1 cellular context compared by ENCODE assay signal in genomic region chr13:32454886-32455593, GRCh38.
TF ChIP-seq lines count a peak whose summit lies in the region.

No MANE protein-coding gene starts in this region.

TF ChIP-seq in HepG2, 621 proteins besides CTCF, POLR2A, EP300 and RAD21 (continued from another document and continues in another):
- TF ChIP-seq SP2 (CRISPR knock-in tag; IDR thresholded peaks at IDR 0.05), result no peak
- TF ChIP-seq ZFP36L1 (CRISPR knock-in tag; IDR thresholded peaks at IDR 0.05), result 0 out of 2 replicates have a peak, but pooled peaks have one; percentile 42
- no peak for TF ChIP-seq GLI4 (CRISPR knock-in tag; IDR thresholded peaks at IDR 0.05; ENCODE audit: borderline replicate concordance)
- peak; percentile 27; the same call in 1 of the 2 replicates for TF ChIP-seq ETV5 (CRISPR knock-in tag; IDR thresholded peaks at IDR 0.05; ENCODE audit: borderline replicate concordance)
- no peak for TF ChIP-seq RARA (CRISPR knock-in tag; IDR thresholded peaks at IDR 0.05)
- no peak for TF ChIP-seq ZNF530 (CRISPR knock-in tag; IDR thresholded peaks at IDR 0.05; ENCODE audit: low read depth)
- no peak for TF ChIP-seq ELK4 (CRISPR knock-in tag; IDR thresholded peaks at IDR 0.05; ENCODE audit: borderline replicate concordance)
- no peak for TF ChIP-seq MAF1 (CRISPR knock-in tag; IDR thresholded peaks at IDR 0.05; ENCODE audit: borderline replicate concordance)
- TF ChIP-seq HNF4G (IDR thresholded peaks at IDR 0.05; ENCODE audit: borderline replicate concordance, low read depth, low read length), result no peak
- no peak for TF ChIP-seq HNF4G (CRISPR knock-in tag; IDR thresholded peaks at IDR 0.05; ENCODE audit: borderline replicate concordance, low read depth)
- TF ChIP-seq, protein P1, sequence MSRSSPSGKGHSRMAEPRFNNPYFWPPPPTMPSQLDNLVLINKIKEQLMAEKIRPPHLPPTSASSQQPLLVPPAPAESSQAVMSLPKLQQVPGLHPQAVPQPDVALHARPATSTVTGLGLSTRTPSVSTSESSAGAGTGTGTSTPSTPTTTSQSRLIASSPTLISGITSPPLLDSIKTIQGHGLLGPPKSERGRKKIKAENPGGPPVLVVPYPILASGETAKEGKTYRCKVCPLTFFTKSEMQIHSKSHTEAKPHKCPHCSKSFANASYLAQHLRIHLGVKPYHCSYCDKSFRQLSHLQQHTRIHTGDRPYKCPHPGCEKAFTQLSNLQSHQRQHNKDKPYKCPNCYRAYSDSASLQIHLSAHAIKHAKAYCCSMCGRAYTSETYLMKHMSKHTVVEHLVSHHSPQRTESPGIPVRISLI (CRISPR knock-in tag; IDR thresholded peaks at IDR 0.05; ENCODE audit: borderline replicate concordance), result 0 out of 2 replicates have a peak, but pooled peaks have one; percentile 28
- no peak for TF ChIP-seq CBFB (CRISPR knock-in tag; IDR thresholded peaks at IDR 0.05)
- no peak for TF ChIP-seq MLLT10 (CRISPR knock-in tag; IDR thresholded peaks at IDR 0.05)
- TF ChIP-seq HCFC1 (IDR thresholded peaks at IDR 0.05; ENCODE audit: low read depth, low read length), result no peak
- TF ChIP-seq FOXA3 (CRISPR knock-in tag; IDR thresholded peaks at IDR 0.05), result no peak
- peak; percentile 38; the same call in 1 of the 2 replicates for TF ChIP-seq BCL6 (CRISPR knock-in tag; IDR thresholded peaks at IDR 0.05)
- TF ChIP-seq, protein P2, sequence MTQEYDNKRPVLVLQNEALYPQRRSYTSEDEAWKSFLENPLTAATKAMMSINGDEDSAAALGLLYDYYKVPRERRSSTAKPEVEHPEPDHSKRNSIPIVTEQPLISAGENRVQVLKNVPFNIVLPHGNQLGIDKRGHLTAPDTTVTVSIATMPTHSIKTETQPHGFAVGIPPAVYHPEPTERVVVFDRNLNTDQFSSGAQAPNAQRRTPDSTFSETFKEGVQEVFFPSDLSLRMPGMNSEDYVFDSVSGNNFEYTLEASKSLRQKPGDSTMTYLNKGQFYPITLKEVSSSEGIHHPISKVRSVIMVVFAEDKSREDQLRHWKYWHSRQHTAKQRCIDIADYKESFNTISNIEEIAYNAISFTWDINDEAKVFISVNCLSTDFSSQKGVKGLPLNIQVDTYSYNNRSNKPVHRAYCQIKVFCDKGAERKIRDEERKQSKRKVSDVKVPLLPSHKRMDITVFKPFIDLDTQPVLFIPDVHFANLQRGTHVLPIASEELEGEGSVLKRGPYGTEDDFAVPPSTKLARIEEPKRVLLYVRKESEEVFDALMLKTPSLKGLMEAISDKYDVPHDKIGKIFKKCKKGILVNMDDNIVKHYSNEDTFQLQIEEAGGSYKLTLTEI (CRISPR knock-in tag; conservative IDR thresholded peaks at IDR 0.05), result no peak
- no peak for TF ChIP-seq ARNT (IDR thresholded peaks at IDR 0.05)
- no peak for TF ChIP-seq MED13 (CRISPR knock-in tag; IDR thresholded peaks at IDR 0.05)
- TF ChIP-seq, protein P3, sequence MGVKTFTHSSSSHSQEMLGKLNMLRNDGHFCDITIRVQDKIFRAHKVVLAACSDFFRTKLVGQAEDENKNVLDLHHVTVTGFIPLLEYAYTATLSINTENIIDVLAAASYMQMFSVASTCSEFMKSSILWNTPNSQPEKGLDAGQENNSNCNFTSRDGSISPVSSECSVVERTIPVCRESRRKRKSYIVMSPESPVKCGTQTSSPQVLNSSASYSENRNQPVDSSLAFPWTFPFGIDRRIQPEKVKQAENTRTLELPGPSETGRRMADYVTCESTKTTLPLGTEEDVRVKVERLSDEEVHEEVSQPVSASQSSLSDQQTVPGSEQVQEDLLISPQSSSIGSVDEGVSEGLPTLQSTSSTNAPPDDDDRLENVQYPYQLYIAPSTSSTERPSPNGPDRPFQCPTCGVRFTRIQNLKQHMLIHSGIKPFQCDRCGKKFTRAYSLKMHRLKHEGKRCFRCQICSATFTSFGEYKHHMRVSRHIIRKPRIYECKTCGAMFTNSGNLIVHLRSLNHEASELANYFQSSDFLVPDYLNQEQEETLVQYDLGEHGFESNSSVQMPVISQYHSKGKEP (CRISPR knock-in tag; IDR thresholded peaks at IDR 0.05), result no peak
- no peak for TF ChIP-seq CHD4 (IDR thresholded peaks at IDR 0.05; ENCODE audit: borderline replicate concordance, low read length)
- no peak for TF ChIP-seq JARID2 (CRISPR knock-in tag; IDR thresholded peaks at IDR 0.05; ENCODE audit: insufficient replicate concordance)
- no peak for TF ChIP-seq IKZF1 (IDR thresholded peaks at IDR 0.05)
- no peak for TF ChIP-seq HMG20B (CRISPR knock-in tag; conservative IDR thresholded peaks at IDR 0.05)
- no peak for TF ChIP-seq MBNL3 (CRISPR knock-in tag; conservative IDR thresholded peaks at IDR 0.05)
- TF ChIP-seq ZMYM2 (CRISPR knock-in tag; IDR thresholded peaks at IDR 0.05), result peak; percentile 89
- 0 out of 2 replicates have a peak, but pooled peaks have one; percentile 39 for TF ChIP-seq ZBTB20 (CRISPR knock-in tag; IDR thresholded peaks at IDR 0.05; ENCODE audit: borderline replicate concordance, low read depth)
- TF ChIP-seq, protein P4, sequence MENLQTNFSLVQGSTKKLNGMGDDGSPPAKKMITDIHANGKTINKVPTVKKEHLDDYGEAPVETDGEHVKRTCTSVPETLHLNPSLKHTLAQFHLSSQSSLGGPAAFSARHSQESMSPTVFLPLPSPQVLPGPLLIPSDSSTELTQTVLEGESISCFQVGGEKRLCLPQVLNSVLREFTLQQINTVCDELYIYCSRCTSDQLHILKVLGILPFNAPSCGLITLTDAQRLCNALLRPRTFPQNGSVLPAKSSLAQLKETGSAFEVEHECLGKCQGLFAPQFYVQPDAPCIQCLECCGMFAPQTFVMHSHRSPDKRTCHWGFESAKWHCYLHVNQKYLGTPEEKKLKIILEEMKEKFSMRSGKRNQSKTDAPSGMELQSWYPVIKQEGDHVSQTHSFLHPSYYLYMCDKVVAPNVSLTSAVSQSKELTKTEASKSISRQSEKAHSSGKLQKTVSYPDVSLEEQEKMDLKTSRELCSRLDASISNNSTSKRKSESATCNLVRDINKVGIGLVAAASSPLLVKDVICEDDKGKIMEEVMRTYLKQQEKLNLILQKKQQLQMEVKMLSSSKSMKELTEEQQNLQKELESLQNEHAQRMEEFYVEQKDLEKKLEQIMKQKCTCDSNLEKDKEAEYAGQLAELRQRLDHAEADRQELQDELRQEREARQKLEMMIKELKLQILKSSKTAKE (CRISPR knock-in tag; IDR thresholded peaks at IDR 0.05; ENCODE audit: borderline replicate concordance), result 0 out of 2 replicates have a peak, but pooled peaks have one; percentile 11
- no peak for TF ChIP-seq REXO4 (CRISPR knock-in tag; IDR thresholded peaks at IDR 0.05; ENCODE audit: borderline replicate concordance)
- no peak for TF ChIP-seq ZNF773 (CRISPR knock-in tag; IDR thresholded peaks at IDR 0.05; ENCODE audit: borderline replicate concordance)
- peak; percentile 68 for TF ChIP-seq HIC2 (CRISPR knock-in tag; IDR thresholded peaks at IDR 0.05; ENCODE audit: low read depth)
- TF ChIP-seq RFX1 (IDR thresholded peaks at IDR 0.05), result no peak
- TF ChIP-seq MYNN (CRISPR knock-in tag; IDR thresholded peaks at IDR 0.05; ENCODE audit: low read depth), result no peak
- no peak for TF ChIP-seq PAWR (CRISPR knock-in tag; IDR thresholded peaks at IDR 0.05; ENCODE audit: borderline replicate concordance)
- TF ChIP-seq, protein P5, sequence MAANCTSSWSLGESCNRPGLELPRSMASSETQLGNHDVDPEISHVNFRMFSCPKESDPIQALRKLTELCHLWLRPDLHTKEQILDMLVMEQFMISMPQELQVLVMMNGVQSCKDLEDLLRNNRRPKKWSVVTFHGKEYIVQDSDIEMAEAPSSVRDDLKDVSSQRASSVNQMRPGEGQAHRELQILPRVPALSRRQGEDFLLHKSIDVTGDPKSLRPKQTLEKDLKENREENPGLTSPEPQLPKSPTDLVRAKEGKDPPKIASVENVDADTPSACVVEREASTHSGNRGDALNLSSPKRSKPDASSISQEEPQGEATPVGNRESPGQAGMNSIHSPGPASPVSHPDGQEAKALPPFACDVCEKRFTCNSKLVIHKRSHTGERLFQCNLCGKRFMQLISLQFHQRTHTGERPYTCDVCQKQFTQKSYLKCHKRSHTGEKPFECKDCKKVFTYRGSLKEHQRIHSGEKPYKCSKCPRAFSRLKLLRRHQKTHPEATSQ (CRISPR knock-in tag; IDR thresholded peaks at IDR 0.05; ENCODE audit: borderline replicate concordance), result no peak
- 0 out of 2 replicates have a peak, but pooled peaks have one; percentile 33 for TF ChIP-seq MXD4 (CRISPR knock-in tag; IDR thresholded peaks at IDR 0.05)
- TF ChIP-seq CHCHD3 (CRISPR knock-in tag; IDR thresholded peaks at IDR 0.05), result no peak
- TF ChIP-seq TEAD3 (CRISPR knock-in tag; optimal IDR thresholded peaks at IDR 0.05; ENCODE audit: borderline replicate concordance), result peak; percentile 82
- no peak for TF ChIP-seq TCF12 (IDR thresholded peaks at IDR 0.05)
- TF ChIP-seq TCF12 (CRISPR knock-in tag; IDR thresholded peaks at IDR 0.05), result no peak
- 0 out of 2 replicates have a peak, but pooled peaks have one; percentile 56 for TF ChIP-seq SP4 (CRISPR knock-in tag; IDR thresholded peaks at IDR 0.05)
- TF ChIP-seq ERF (CRISPR knock-in tag; IDR thresholded peaks at IDR 0.05), result no peak
- no peak for TF ChIP-seq ZNF703 (CRISPR knock-in tag; IDR thresholded peaks at IDR 0.05; ENCODE audit: borderline replicate concordance)
- peak; percentile 87 for TF ChIP-seq ESRRA (CRISPR knock-in tag; IDR thresholded peaks at IDR 0.05; ENCODE audit: low read depth)
- TF ChIP-seq ZFP37 (CRISPR knock-in tag; IDR thresholded peaks at IDR 0.05; ENCODE audit: borderline replicate concordance), result no peak
- TF ChIP-seq NFYB (CRISPR knock-in tag; IDR thresholded peaks at IDR 0.05), result no peak
- 0 out of 2 replicates have a peak, but pooled peaks have one; percentile 59 for TF ChIP-seq KMT2A (CRISPR knock-in tag; IDR thresholded peaks at IDR 0.05)
- TF ChIP-seq SNRNP70 (IDR thresholded peaks at IDR 0.05; ENCODE audit: low read depth, low read length), result no peak
- TF ChIP-seq TFAP4 (IDR thresholded peaks at IDR 0.05; ENCODE audit: borderline replicate concordance, low read depth), result peak; percentile 76; the same call in 1 of the 2 replicates
- no peak for TF ChIP-seq PRMT3 (CRISPR knock-in tag; IDR thresholded peaks at IDR 0.05; ENCODE audit: borderline replicate concordance, low read depth)
- peak; percentile 92 for TF ChIP-seq ZMYM3 (CRISPR knock-in tag; IDR thresholded peaks at IDR 0.05)
- no peak for TF ChIP-seq ZNF589 (CRISPR knock-in tag; conservative IDR thresholded peaks at IDR 0.05)
- TF ChIP-seq ZNF598 (CRISPR knock-in tag; IDR thresholded peaks at IDR 0.05; ENCODE audit: borderline replicate concordance), result 0 out of 2 replicates have a peak, but pooled peaks have one; percentile 55
- no peak for TF ChIP-seq ZKSCAN1 (IDR thresholded peaks at IDR 0.05; ENCODE audit: low read length)
- TF ChIP-seq FOXP1 (IDR thresholded peaks at IDR 0.05), result no peak
- TF ChIP-seq FOXP1 (CRISPR knock-in tag; IDR thresholded peaks at IDR 0.05), result 0 out of 2 replicates have a peak, but pooled peaks have one; percentile 26
- TF ChIP-seq, protein P6, sequence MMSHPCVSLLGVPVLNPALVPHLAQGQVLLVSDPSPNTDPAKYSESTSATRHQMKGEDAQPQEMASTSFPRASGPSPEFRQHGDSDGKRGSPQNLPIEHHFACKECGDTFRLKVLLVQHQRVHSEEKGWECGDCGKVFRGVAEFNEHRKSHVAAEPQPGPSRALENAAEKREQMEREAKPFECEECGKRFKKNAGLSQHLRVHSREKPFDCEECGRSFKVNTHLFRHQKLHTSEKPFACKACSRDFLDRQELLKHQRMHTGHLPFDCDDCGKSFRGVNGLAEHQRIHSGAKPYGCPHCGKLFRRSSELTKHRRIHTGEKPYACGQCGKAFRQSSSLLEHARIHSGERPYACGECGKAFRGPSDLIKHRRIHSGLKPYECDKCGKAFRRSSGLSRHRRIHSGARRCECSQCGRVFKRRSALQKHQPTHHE (CRISPR knock-in tag; IDR thresholded peaks at IDR 0.05; ENCODE audit: borderline replicate concordance), result no peak
- TF ChIP-seq, protein P7, sequence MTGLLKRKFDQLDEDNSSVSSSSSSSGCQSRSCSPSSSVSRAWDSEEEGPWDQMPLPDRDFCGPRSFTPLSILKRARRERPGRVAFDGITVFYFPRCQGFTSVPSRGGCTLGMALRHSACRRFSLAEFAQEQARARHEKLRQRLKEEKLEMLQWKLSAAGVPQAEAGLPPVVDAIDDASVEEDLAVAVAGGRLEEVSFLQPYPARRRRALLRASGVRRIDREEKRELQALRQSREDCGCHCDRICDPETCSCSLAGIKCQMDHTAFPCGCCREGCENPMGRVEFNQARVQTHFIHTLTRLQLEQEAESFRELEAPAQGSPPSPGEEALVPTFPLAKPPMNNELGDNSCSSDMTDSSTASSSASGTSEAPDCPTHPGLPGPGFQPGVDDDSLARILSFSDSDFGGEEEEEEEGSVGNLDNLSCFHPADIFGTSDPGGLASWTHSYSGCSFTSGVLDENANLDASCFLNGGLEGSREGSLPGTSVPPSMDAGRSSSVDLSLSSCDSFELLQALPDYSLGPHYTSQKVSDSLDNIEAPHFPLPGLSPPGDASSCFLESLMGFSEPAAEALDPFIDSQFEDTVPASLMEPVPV (CRISPR knock-in tag; IDR thresholded peaks at IDR 0.05), result no peak
